Comparison of ENCODE assay signal across 8 cellular contexts in the genomic region with DNA sequence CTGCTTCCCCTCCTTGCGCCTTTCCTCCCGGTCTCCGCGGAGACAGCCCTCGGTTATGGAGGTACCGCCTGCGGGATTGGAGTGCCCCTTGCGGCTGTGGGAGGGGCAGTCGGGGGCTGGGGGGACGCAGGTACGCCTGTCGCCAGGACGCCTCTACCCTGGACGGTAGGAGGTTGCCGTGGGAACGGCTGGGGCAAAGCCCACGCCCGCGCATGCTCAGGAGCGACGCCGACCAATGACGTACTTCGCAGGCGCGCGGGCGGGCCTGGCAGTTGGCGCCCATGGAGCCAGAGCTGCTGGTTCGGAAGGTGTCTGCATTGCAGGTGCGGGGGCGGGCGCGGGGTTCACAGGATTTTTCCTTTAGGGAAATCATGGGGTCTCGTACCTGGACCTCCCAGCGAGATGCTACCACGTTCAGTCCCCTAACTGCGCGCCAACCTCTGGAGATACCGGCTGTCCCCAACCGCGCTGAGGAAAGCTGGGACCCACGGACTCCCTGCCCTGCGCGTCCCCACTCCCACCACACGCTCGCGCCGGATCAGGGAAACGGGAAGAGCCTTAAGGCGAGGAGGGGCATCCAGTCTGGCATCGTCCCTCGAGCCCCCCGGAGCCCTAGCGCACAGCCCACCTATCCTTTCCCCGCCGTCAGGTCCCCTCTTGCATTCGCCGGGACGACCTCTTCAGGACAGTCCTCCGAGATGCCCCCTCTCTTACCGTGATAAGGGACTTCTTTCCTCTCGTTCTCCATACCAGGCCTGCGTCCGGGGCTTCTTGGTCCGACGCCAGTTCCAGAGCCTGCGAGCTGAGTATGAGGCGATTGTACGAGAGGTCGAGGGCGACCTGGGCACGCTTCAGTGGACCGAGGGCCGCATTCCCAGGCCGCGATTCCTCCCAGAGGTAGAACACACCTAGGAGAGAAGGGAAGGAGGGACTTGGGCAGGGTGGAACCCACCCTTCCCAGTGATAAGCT. TPM values are rescaled to one million over a fixed set of nuclear protein-coding genes. Genes with fewer than 3 reads are reported as not detected.
DNase-seq lines count a peak whose midpoint lies in the region; ATAC-seq and TF ChIP-seq lines count a peak whose summit lies in the region.

A gene (plus strand): TSS at position 271 of the 970 bp plus-strand sequence. CDS start 11 bp downstream, at position 282.

- no peak for TF ChIP-seq CTCF in vagina (IDR thresholded peaks at IDR 0.05)

- H3K36me3 ChIP-seq in vagina = no peaks in the 10 kb centered on the region

- H3K27me3 ChIP-seq in vagina = no peaks in the 10 kb centered on the region

- H3K4me1 ChIP-seq in vagina = peaks cover 29% of the 10 kb centered on the region

- H3K4me3 ChIP-seq in vagina = peak within 1 kb of the TSS; percentile 62 to 73

- no peaks in the 10 kb centered on the region for H3K9me3 ChIP-seq in vagina

- peak; percentile 94 for DNase-seq in DMS79 (lab: John Stamatoyannopoulos, UW)
- DNase-seq in NCI-H2029 treated with DMSO at 0.1 percent for 48 hours (lab: John Stamatoyannopoulos, UW) = peak; percentile 51
- DNase-seq in T1000 (lab: John Stamatoyannopoulos, UW) = peak; percentile 70
- peak; percentile 95 for DNase-seq in astrocyte of the hippocampus (ENCODE audit: low read depth, low spot score)
- DNase-seq in hippocampal formation (lab: John Stamatoyannopoulos, UW) = peak; percentile 74 to 81
- peak; percentile 94 for DNase-seq in retina
- DNase-seq in vagina (ENCODE audit: extremely low spot score in 2 of 2) = no peak

- ATAC-seq in HG02571 (IDR thresholded peaks at IDR 0.05; ENCODE audit: unreplicated experiment) = peak; percentile 39

- intact Hi-C loops in vagina (cut with DNase I) = no loop called here

- peak in 1 of 2 donors; percentile 29 for TF ChIP-seq POLR2A in vagina (IDR thresholded peaks at IDR 0.05)

- H3K27ac ChIP-seq in vagina = peak within 1 kb of the TSS; percentile 40

RNA-seq across cellular contexts. Expression of the gene that starts here (rescaled TPM):
- total RNA-seq in vagina = not detected

Comparison
In these comparisons a context has a peak if more than half of its experiments do, and no peak if none do; other contexts are left out.
1. DNase-seq: peak in DMS79 (single experiment), NCI-H2029 treated with DMSO at 0.1 percent for 48 hours (single experiment), T1000 (single experiment), astrocyte of the hippocampus (single experiment), hippocampal formation (2 of 2) and retina (single experiment); none in vagina (0 of 2).